In genomic region chr5:38367966-38368365, GRCh38 we compare ENCODE assay signal across 13 cellular contexts.
"Had no signal": no experiment of that assay in that cellular context is flagged by ENCODE, and none has a peak within 500 bp of the region (broad histone marks: within the 10 kb centered on the region; RNA-seq: fewer than 3 reads in every experiment).

No MANE protein-coding gene starts in this region.

- H3K27me3 ChIP-seq: body of pancreas, upper lobe of right lung had no signal

- H3K9me3 Mint-ChIP-seq: activated T-cell treated with anti-CD3 and anti-CD28 coated beads, Interleukin-2, amount 50 U/mL, for 72 hours; effector memory CD8-positive, alpha-beta T cell; immature natural killer cell had no signal

- H3K36me3 Mint-ChIP-seq: immature natural killer cell; stimulated activated naive B cell treated with anti-CD40 and anti-IgM and Interleukin-4, amounts not matched to agents 10 μg/mL and 1 μg/mL and 100 μg/mL, for 72 hours had no signal

- ATAC-seq: activated T-cell treated with anti-CD3 and anti-CD28 coated beads, Interleukin-2, amount 50 U/mL, for 72 hours; body of pancreas; effector memory CD8-positive, alpha-beta T cell; heart left ventricle; stimulated activated naive B cell treated with anti-CD40 and anti-IgM and Interleukin-4, amounts not matched to agents 10 μg/mL and 1 μg/mL and 100 μg/mL, for 72 hours; upper lobe of right lung had no signal

- H3K36me3 ChIP-seq: heart left ventricle, upper lobe of right lung had no signal

- H3K9me3 ChIP-seq: body of pancreas, heart left ventricle, upper lobe of right lung had no signal

- H3K4me1 Mint-ChIP-seq: stimulated activated naive B cell treated with anti-CD40 and anti-IgM and Interleukin-4, amounts not matched to agents 10 μg/mL and 1 μg/mL and 100 μg/mL, for 72 hours had no signal

- H3K4me1 ChIP-seq: body of pancreas, upper lobe of right lung had no signal

- H3K4me3 Mint-ChIP-seq: effector memory CD8-positive, alpha-beta T cell; immature natural killer cell; stimulated activated naive B cell treated with anti-CD40 and anti-IgM and Interleukin-4, amounts not matched to agents 10 μg/mL and 1 μg/mL and 100 μg/mL, for 72 hours had no signal

- H3K27ac ChIP-seq: body of pancreas, upper lobe of right lung had no signal

- H3K27ac Mint-ChIP-seq: activated T-cell treated with anti-CD3 and anti-CD28 coated beads, Interleukin-2, amount 50 U/mL, for 72 hours; effector memory CD8-positive, alpha-beta T cell; immature natural killer cell; stimulated activated naive B cell treated with anti-CD40 and anti-IgM and Interleukin-4, amounts not matched to agents 10 μg/mL and 1 μg/mL and 100 μg/mL, for 72 hours had no signal

- DNase-seq: activated CD4-positive, alpha-beta T cell treated with anti-CD3 and anti-CD28 coated beads, Interleukin-2, amount 50 U/mL, for 4 hours; activated effector memory CD4-positive, alpha-beta T cell treated with anti-CD3 and anti-CD28 coated beads, Interleukin-2, amount 50 U/mL, for 16 hours; activated T-cell treated with anti-CD3 and anti-CD28 coated beads, Interleukin-2, amount 50 U/mL, for 72 hours; body of pancreas; effector memory CD8-positive, alpha-beta T cell; heart left ventricle; immature natural killer cell; kidney glomerular epithelial cell; mesenchymal stem cell; occipital lobe; retina; stimulated activated naive B cell treated with anti-CD40 and anti-IgM and Interleukin-4, amounts not matched to agents 10 μg/mL and 1 μg/mL and 100 μg/mL, for 72 hours; upper lobe of right lung had no signal

- H3K4me3 ChIP-seq: body of pancreas, heart left ventricle, upper lobe of right lung had no signal
